In genomic region chr5:12392246-12392645, GRCh38 we compare ENCODE assay signal across 18 cellular contexts.
"Had no signal": no experiment of that assay in that cellular context is flagged by ENCODE, and none has a peak within 500 bp of the region (broad histone marks: within the 10 kb centered on the region; RNA-seq: fewer than 3 reads in every experiment).

No MANE protein-coding gene starts in this region.

- H3K9me3 ChIP-seq: body of pancreas, colonic mucosa, upper lobe of right lung had no signal

- H3K27ac ChIP-seq: body of pancreas, colonic mucosa, heart left ventricle, upper lobe of right lung, VCaP had no signal

- H3K4me1 ChIP-seq: body of pancreas, colonic mucosa, heart left ventricle, upper lobe of right lung had no signal

- H3K4me1 Mint-ChIP-seq: activated naive CD4-positive, alpha-beta T cell treated with anti-CD3 and anti-CD28 coated beads, Interleukin-2, amount 50 U/mL, for 24 hours; naive thymus-derived CD8-positive, alpha-beta T cell had no signal

- H3K27me3 ChIP-seq: body of pancreas, colonic mucosa, heart left ventricle, upper lobe of right lung had no signal

- H3K27ac Mint-ChIP-seq: activated naive CD4-positive, alpha-beta T cell treated with anti-CD3 and anti-CD28 coated beads, Interleukin-2, amount 50 U/mL, for 24 hours; activated T-cell treated with anti-CD3 and anti-CD28 coated beads, Interleukin-2, amount 50 U/mL, for 72 hours; endodermal cell; naive thymus-derived CD8-positive, alpha-beta T cell had no signal

- H3K4me3 Mint-ChIP-seq: activated naive CD4-positive, alpha-beta T cell treated with anti-CD3 and anti-CD28 coated beads, Interleukin-2, amount 50 U/mL, for 24 hours; activated T-cell treated with anti-CD3 and anti-CD28 coated beads, Interleukin-2, amount 50 U/mL, for 72 hours; endodermal cell; naive thymus-derived CD8-positive, alpha-beta T cell had no signal

- H3K36me3 Mint-ChIP-seq: activated naive CD4-positive, alpha-beta T cell treated with anti-CD3 and anti-CD28 coated beads, Interleukin-2, amount 50 U/mL, for 24 hours; naive thymus-derived CD8-positive, alpha-beta T cell had no signal

- H3K36me3 ChIP-seq: colonic mucosa, heart left ventricle, upper lobe of right lung had no signal

- H3K27me3 Mint-ChIP-seq: activated naive CD4-positive, alpha-beta T cell treated with anti-CD3 and anti-CD28 coated beads, Interleukin-2, amount 50 U/mL, for 24 hours; naive thymus-derived CD8-positive, alpha-beta T cell had no signal

- H3K4me3 ChIP-seq: body of pancreas, colonic mucosa, heart left ventricle, upper lobe of right lung had no signal

- DNase-seq: activated CD4-positive, CD25-positive, alpha-beta regulatory T cell treated with anti-CD3 and anti-CD28 coated beads, Interleukin-2, amount 50 U/mL, for 72 hours; activated gamma-delta T cell; activated T-cell treated with anti-CD3 and anti-CD28 coated beads, Interleukin-2, amount 50 U/mL, for 72 hours; body of pancreas; central memory CD4-positive, alpha-beta T cell; colonic mucosa; endodermal cell; heart left ventricle; left cardiac atrium; naive thymus-derived CD8-positive, alpha-beta T cell; posterior cingulate gyrus; stimulated activated CD4-positive, alpha-beta T cell treated with anti-CD3 and anti-CD28 coated beads, Interleukin-12 subunit alpha, Interleukin-12 subunit beta, amount 100 ng/mL, for 4 hours; stimulated activated CD4-positive, alpha-beta T cell treated with anti-CD3 and anti-CD28 coated beads, Interleukin-1b, Interleukin-23, amount 100 ng/mL, for 48 hours; stimulated activated CD8-positive, alpha-beta memory T cell treated with anti-CD3 and anti-CD28 coated beads, Interleukin-4, amount 100 ng/mL, for 48 hours; stimulated activated naive CD4-positive, alpha-beta T cell; upper lobe of right lung had no signal

- H3K9me3 Mint-ChIP-seq: activated naive CD4-positive, alpha-beta T cell treated with anti-CD3 and anti-CD28 coated beads, Interleukin-2, amount 50 U/mL, for 24 hours; endodermal cell had no signal
